8 cellular contexts compared by ENCODE assay signal in genomic region chr5:16936150-16937022, GRCh38. TPM values are rescaled to one million over a fixed set of nuclear protein-coding genes. Genes with fewer than 3 reads are reported as not detected.
DNase-seq lines count a peak whose midpoint lies in the region; ATAC-seq and TF ChIP-seq lines count a peak whose summit lies in the region.

Gene MYO10 (minus strand): TSS chr5:16936288. CDS start chr5:16935808, 480 bp downstream.

- H3K4me3 ChIP-seq in AG09309 (ENCODE audit: control insufficient read depth, low read depth, low read length) (peak within 1 kb of the TSS; percentile 95), PC-9 (peak within 1 kb of the TSS; percentile 93), fibroblast of villous mesenchyme (ENCODE audit: low read depth, low read length) (peak within 1 kb of the TSS; percentile 96)

- peak within 1 kb of the TSS; percentile 99 for H2AFZ ChIP-seq in PC-9

- ATAC-seq in HG03558 (IDR thresholded peaks at IDR 0.05; ENCODE audit: extremely low read depth, unreplicated experiment): peak; percentile 39

- no peaks in the 10 kb centered on the region for H3K9me3 ChIP-seq in PC-9 (ENCODE audit: insufficient read depth, low read depth)

- H3K27me3 Mint-ChIP-seq in nephron (ENCODE audit: low read depth): peaks cover 41% of the 10 kb centered on the region

- peaks cover 6% of the 10 kb centered on the region; the same call in 1 of the 2 replicates for H4K20me1 ChIP-seq in PC-9 (ENCODE audit: insufficient read depth)

- peak within 1 kb of the TSS; percentile 80 to 90 (median 90) for H3K27ac Mint-ChIP-seq in nephron

- peaks cover 35% of the 10 kb centered on the region for H3K4me1 ChIP-seq in PC-9 (replicated peaks; ENCODE audit: insufficient read depth)

- TSS peak; percentile 93 for BruUV-seq in PC-9 (replicated peaks; lab: Mats Ljungman, UMichigan)

- H3K27ac ChIP-seq in PC-9: peak within 1 kb of the TSS; percentile 83
- no peak within 1 kb of the TSS for H3K27ac ChIP-seq in substantia nigra (ENCODE audit: low read depth, low read length, poor library complexity, severe bottlenecking)

- no peaks in the 10 kb centered on the region for H3K27me3 ChIP-seq in PC-9 (ENCODE audit: insufficient read depth, low read depth)

- H3F3A ChIP-seq in PC-9 (ENCODE audit: insufficient read depth, low read depth): peaks cover 16% of the 10 kb centered on the region

- H3K4me1 Mint-ChIP-seq in nephron: peaks cover 40% of the 10 kb centered on the region

- TF ChIP-seq CTCF in AG09309 (IDR thresholded peaks at IDR 0.05; ENCODE audit: control insufficient read depth, insufficient read depth, low read depth, low read length, missing control alignments) (no peak), PC-9 (conservative IDR thresholded peaks at IDR 0.05) (no peak), fibroblast of villous mesenchyme (IDR thresholded peaks at IDR 0.05; ENCODE audit: insufficient read depth, low read depth, low read length) (no peak), nephron (IDR thresholded peaks at IDR 0.05; ENCODE audit: unreplicated experiment in 3 of 3) (no peak)

- no peaks in the 10 kb centered on the region for H3K9me3 Mint-ChIP-seq in nephron

- no peaks in the 10 kb centered on the region for H3K36me3 ChIP-seq in PC-9 (ENCODE audit: low read depth)

- H3K4me2 ChIP-seq in PC-9: peak within 1 kb of the TSS; percentile 94

- DNase-seq in AG09309 (ENCODE audit: low read depth) (peak; percentile 33), GM19238 (ENCODE audit: insufficient read length, low spot score) (peak; percentile 70), PC-9 (peak; percentile 72 to 93), fibroblast of villous mesenchyme (ENCODE audit: low read depth) (peak; percentile 91), substantia nigra (lab: John Stamatoyannopoulos, UW) (peak in 44 of 49 donors; percentile 4 to 81 (median 38))
- DNase-seq in activated T-helper 9 cell treated with anti-CD3 and anti-CD28 coated beads, Interleukin-2, amount 50 U/mL, for 16 hours (ENCODE audit: low read depth): peak; percentile 15

- no peaks in the 10 kb centered on the region for H3K36me3 Mint-ChIP-seq in nephron (ENCODE audit: low read depth)

- H3K9me2 ChIP-seq in PC-9 (ENCODE audit: insufficient read depth): no peaks in the 10 kb centered on the region

- POLR2A ChIA-PET in PC-9 (lab: Charles Lee; ENCODE audit: unreplicated experiment): interaction anchor here (0.5 to 0.9 kb wide), 15 partner anchors 18 to 255 kb away, joined by 3 to 11 read pairs (median 5); no protein-coding TSS in a partner anchor

- intact Hi-C loops in PC-9 (cut with micrococcal nuclease; ENCODE audit: unreplicated experiment): loop anchor here (1.0 to 10.0 kb wide), 6 partner anchors 46 to 444 kb away; no protein-coding TSS in a partner anchor

- CTCF ChIA-PET in PC-9 (lab: Charles Lee): interaction anchor here (0.6 to 2.0 kb wide), 8 partner anchors 23 to 525 kb away, joined by 3 to 16 read pairs (median 6); no protein-coding TSS in a partner anchor

- peak within 1 kb of the TSS; percentile 95 to 98 (median 97) for H3K4me3 Mint-ChIP-seq in nephron

- peaks cover 46% of the 10 kb centered on the region for H3K79me2 ChIP-seq in PC-9 (ENCODE audit: low read depth)

RNA-seq across cellular contexts. Expression of gene MYO10, which starts in this region (rescaled TPM):
- 92.8 and 116 TPM in 2 replicates for total RNA-seq in PC-9 (2021)
- 36.7 and 61.2 TPM in 2 replicates for total RNA-seq in fibroblast of villous mesenchyme

Comparison
In these comparisons a context has a peak if more than half of its experiments do, and no peak if none do; other contexts are left out.
1. DNase-seq: peak in every context shown above with its lines; median percentile 91 in fibroblast of villous mesenchyme; 82 in PC-9; 70 in GM19238; 38 in substantia nigra; 33 in AG09309; 15 in activated T-helper 9 cell treated with anti-CD3 and anti-CD28 coated beads, Interleukin-2, amount 50 U/mL, for 16 hours.